In the genomic region with DNA sequence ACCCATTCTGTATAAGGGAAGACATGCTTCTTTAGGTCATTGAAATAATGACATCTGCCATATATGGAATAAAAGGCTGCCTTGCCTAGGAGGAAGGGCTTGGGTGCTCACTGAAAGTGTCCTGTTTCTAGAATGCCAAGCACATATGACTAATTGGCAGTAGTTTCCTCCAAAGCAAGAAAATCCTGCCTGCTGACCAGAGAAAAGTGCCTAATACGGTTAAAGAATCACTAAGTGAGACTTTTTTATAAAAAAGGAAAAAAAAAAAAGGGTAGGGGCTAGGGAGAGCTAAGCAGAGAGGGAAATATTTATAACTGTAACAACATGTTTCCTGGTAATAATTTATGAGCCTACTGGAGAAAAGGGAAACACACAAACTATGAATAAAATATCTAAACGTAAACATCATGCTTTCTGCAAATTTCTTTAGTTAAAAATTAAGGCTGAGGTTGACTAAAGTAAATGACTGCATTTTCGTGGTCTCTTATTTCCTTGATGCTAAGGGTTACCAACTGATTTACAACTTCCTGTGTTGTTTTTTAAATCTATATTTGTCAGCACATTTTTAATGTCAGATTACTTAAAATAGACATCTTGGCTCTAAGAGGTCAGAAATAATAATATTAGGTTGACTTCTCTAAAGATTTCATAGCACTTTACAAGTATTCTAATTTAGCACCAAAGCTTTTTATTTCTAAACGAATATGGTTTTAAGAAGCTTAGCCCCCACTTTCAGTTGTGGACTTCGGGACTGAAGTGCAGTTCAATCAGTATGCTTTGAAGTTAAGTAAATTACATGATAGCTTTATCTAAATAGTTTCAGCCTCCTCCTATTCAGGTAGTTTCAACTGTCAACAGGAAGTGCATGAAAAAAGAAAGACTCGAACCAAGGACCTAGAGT, we compare ENCODE assay signal across 8 cellular contexts.
DNase-seq lines count a peak whose midpoint lies in the region; ATAC-seq, FAIRE-seq and TF ChIP-seq lines count a peak whose summit lies in the region.

No MANE protein-coding gene starts in this region.

- no peaks in the 10 kb centered on the region for H3K9me3 Mint-ChIP-seq in natural killer cell treated with Interleukin-12 subunit alpha and Interleukin-12 subunit beta and Interleukin-15 and Interleukin-18, amount 100 ng/mL, for 72 hours
- H3K9me3 Mint-ChIP-seq in neural progenitor cell = no peaks in the 10 kb centered on the region

- no peak for FAIRE-seq in D721Med (lab: Jason Lieb, UNC)

- peak overlapping the region; percentile 83; the same call in 1 of the 2 replicates for H4K91ac ChIP-seq in IMR-90 (ENCODE audit: insufficient read depth, low read depth, low read length)

- peak overlapping the region; percentile 80 for H2BK5ac ChIP-seq in IMR-90 (ENCODE audit: low read depth, low read length, poor library complexity, severe bottlenecking)

- H2AFZ ChIP-seq in IMR-90 (replicated peaks; ENCODE audit: low read length, poor library complexity) = no peak overlapping the region
- no peak overlapping the region for H2AFZ ChIP-seq in neural progenitor cell (replicated peaks)

- H3K27ac ChIP-seq in BLaER1 = peak overlapping the region; percentile 59; the same call in 1 of the 2 replicates
- H3K27ac ChIP-seq in IMR-90 (ENCODE audit: insufficient read depth, low read length) = peak overlapping the region; percentile 82
- peak overlapping the region; percentile 6 for H3K27ac ChIP-seq in brain microvascular endothelial cell
- no peak overlapping the region for H3K27ac ChIP-seq in neural progenitor cell

- BruUV-seq in IMR-90 (replicated peaks; lab: Mats Ljungman, UMichigan) = no TSS peak

- POLR2A ChIA-PET in IMR-90 (lab: Charles Lee; ENCODE audit: unreplicated experiment) = interaction anchor here (0.6 to 0.9 kb wide), 2 partner anchors 151 to 194 kb away, joined by 3 to 8 read pairs; no protein-coding TSS in a partner anchor

- H3K79me2 ChIP-seq in neural progenitor cell (ENCODE audit: low read depth) = no peaks in the 10 kb centered on the region

- H3K18ac ChIP-seq in IMR-90 (ENCODE audit: low read depth, low read length) = peak overlapping the region; percentile 82

- peak overlapping the region; percentile 35 for H4K5ac ChIP-seq in IMR-90 (ENCODE audit: low read depth, low read length)

- H3K56ac ChIP-seq in IMR-90 (ENCODE audit: extremely low read depth, insufficient read depth, low read length) = peak overlapping the region; percentile 21

- no peak overlapping the region for H2AK9ac ChIP-seq in IMR-90 (replicated peaks; ENCODE audit: low read depth, low read length, poor library complexity)

- H3K4ac ChIP-seq in IMR-90 (ENCODE audit: low read depth, low read length) = peak overlapping the region; percentile 73

- in situ Hi-C loops in IMR-90 (cut with MboI; ENCODE audit: low sequenced_read_pairs) (no loop called here), brain microvascular endothelial cell (cut with HindIII; ENCODE audit: low pct_ligation_motif_present, low sequenced_read_pairs) (no loop called here)

- TF ChIP-seq RAD21 in IMR-90 (IDR thresholded peaks at IDR 0.05; ENCODE audit: low read length) = no peak

- no peaks in the 10 kb centered on the region for H4K20me1 ChIP-seq in BLaER1
- H4K20me1 ChIP-seq in IMR-90 (ENCODE audit: insufficient read depth, low read length) = no peaks in the 10 kb centered on the region
- no peaks in the 10 kb centered on the region for H4K20me1 ChIP-seq in neural progenitor cell (ENCODE audit: low read depth)

- no CpG with 5 or more reads among the region's 6 CpGs for WGBS in IMR-90 (ENCODE audit: extremely low coverage in 2 of 2, insufficient read length in 1 of 2), 2 experiments

- DNase-seq in IMR-90 (peak; percentile 51), brain microvascular endothelial cell (peak; percentile 29), D721Med (ENCODE audit: insufficient read length, low spot score) (no peak), neural progenitor cell (ENCODE audit: low spot score) (no peak)
- DNase-seq in natural killer cell treated with Interleukin-12 subunit alpha and Interleukin-12 subunit beta and Interleukin-15 and Interleukin-18, amount 100 ng/mL, for 72 hours (ENCODE audit: low spot score) = no peak
- DNase-seq in stimulated activated CD4-positive, alpha-beta T cell treated with anti-CD3 and anti-CD28 coated beads, Interleukin-4, amount 100 ng/mL, for 4 hours = no peak

- peak overlapping the region; percentile 84 for H2BK20ac ChIP-seq in IMR-90 (ENCODE audit: low read depth, low read length)

- H3K4me3 ChIP-seq in BLaER1 (no peak overlapping the region), IMR-90 (ENCODE audit: insufficient read depth, low read depth, low read length) (no peak overlapping the region), brain microvascular endothelial cell (ENCODE audit: low read depth, low read length) (no peak overlapping the region), neural progenitor cell (no peak overlapping the region)

- H3K4me1 ChIP-seq in BLaER1 (peaks cover 21% of the 10 kb centered on the region), IMR-90 (ENCODE audit: control insufficient read depth, insufficient read depth, low read length) (peaks cover 12% of the 10 kb centered on the region), neural progenitor cell (no peaks in the 10 kb centered on the region)

- peak overlapping the region; percentile 83 to 86 for H3K27ac Mint-ChIP-seq in natural killer cell treated with Interleukin-12 subunit alpha and Interleukin-12 subunit beta and Interleukin-15 and Interleukin-18, amount 100 ng/mL, for 72 hours
- H3K27ac Mint-ChIP-seq in neural progenitor cell = no peak overlapping the region

- H2AK5ac ChIP-seq in IMR-90 (ENCODE audit: low read depth, low read length) = peak overlapping the region; percentile 47; the same call in 1 of the 2 replicates

- peak overlapping the region; percentile 74 to 76; a peak in 3 of 4 replicates for H4K8ac ChIP-seq in IMR-90 (ENCODE audit: low read depth in 2 of 2, low read length in 2 of 2)

- H3K4me1 Mint-ChIP-seq in natural killer cell treated with Interleukin-12 subunit alpha and Interleukin-12 subunit beta and Interleukin-15 and Interleukin-18, amount 100 ng/mL, for 72 hours (ENCODE audit: low read depth in 2 of 2) = peaks cover 16 to 22% of the 10 kb centered on the region in 2 donors
- no peaks in the 10 kb centered on the region for H3K4me1 Mint-ChIP-seq in neural progenitor cell

- H3K36me3 Mint-ChIP-seq in natural killer cell treated with Interleukin-12 subunit alpha and Interleukin-12 subunit beta and Interleukin-15 and Interleukin-18, amount 100 ng/mL, for 72 hours = no peaks in the 10 kb centered on the region
- no peaks in the 10 kb centered on the region for H3K36me3 Mint-ChIP-seq in neural progenitor cell

- peaks cover 6% of the 10 kb centered on the region for H3K9me1 ChIP-seq in IMR-90 (ENCODE audit: insufficient read depth, low read length)

- TF ChIP-seq POLR2A in IMR-90 (IDR thresholded peaks at IDR 0.05; ENCODE audit: low read depth, low read length) = no peak

- peak overlapping the region; percentile 62 for H3K4me3 Mint-ChIP-seq in natural killer cell treated with Interleukin-12 subunit alpha and Interleukin-12 subunit beta and Interleukin-15 and Interleukin-18, amount 100 ng/mL, for 72 hours
- H3K4me3 Mint-ChIP-seq in neural progenitor cell = no peak overlapping the region

- intact Hi-C loops in IMR-90 (cut with micrococcal nuclease) = loop anchor here (10.0 kb wide), 1 partner anchor 302 kb away; no protein-coding TSS in a partner anchor

- H3K36me3 ChIP-seq in BLaER1 (no peaks in the 10 kb centered on the region), IMR-90 (ENCODE audit: control insufficient read depth, insufficient read depth, low read length) (no peaks in the 10 kb centered on the region), brain microvascular endothelial cell (replicated peaks) (no peaks in the 10 kb centered on the region), neural progenitor cell (no peaks in the 10 kb centered on the region)

- H3K9ac ChIP-seq in BLaER1 (no peak overlapping the region), IMR-90 (ENCODE audit: low read depth, low read length) (no peak overlapping the region), neural progenitor cell (no peak overlapping the region)

- H3K9me3 ChIP-seq in BLaER1 (no peaks in the 10 kb centered on the region), IMR-90 (ENCODE audit: control insufficient read depth, insufficient read depth, low read length) (no peaks in the 10 kb centered on the region), neural progenitor cell (ENCODE audit: low read depth) (no peaks in the 10 kb centered on the region)

- peak overlapping the region; percentile 67; the same call in 1 of the 2 replicates for H3K14ac ChIP-seq in IMR-90 (replicated peaks; ENCODE audit: low read depth, low read length)

- peak overlapping the region; percentile 85 for H2BK120ac ChIP-seq in IMR-90 (ENCODE audit: low read depth, low read length)

- ATAC-seq in GM19452 (IDR thresholded peaks at IDR 0.05; ENCODE audit: unreplicated experiment) (peak; percentile 62), IMR-90 (ENCODE audit: low read depth) (peak; percentile 70)
- ATAC-seq in natural killer cell treated with Interleukin-12 subunit alpha and Interleukin-12 subunit beta and Interleukin-15 and Interleukin-18, amount 100 ng/mL, for 72 hours = peak in 1 of 2 donors; percentile 37

- peak overlapping the region; percentile 77; the same call in 1 of the 2 replicates for H3K23ac ChIP-seq in IMR-90 (ENCODE audit: low read depth, low read length)

- H3K4me2 ChIP-seq in BLaER1 (peak overlapping the region; percentile 63), IMR-90 (ENCODE audit: low read depth, low read length) (peak overlapping the region; percentile 44), neural progenitor cell (no peak overlapping the region)

- H3K27me3 Mint-ChIP-seq in natural killer cell treated with Interleukin-12 subunit alpha and Interleukin-12 subunit beta and Interleukin-15 and Interleukin-18, amount 100 ng/mL, for 72 hours = no peaks in the 10 kb centered on the region
- peaks cover 2% of the 10 kb centered on the region for H3K27me3 Mint-ChIP-seq in neural progenitor cell (ENCODE audit: insufficient read depth, low read depth)

- no peaks in the 10 kb centered on the region for H3F3A ChIP-seq in neural progenitor cell (ENCODE audit: low read depth)

- CTCF ChIA-PET in IMR-90 (lab: Yijun Ruan, JAX) = interaction anchor here (0.5 to 3.2 kb wide), 4 partner anchors 82 to 193 kb away, joined by 3 to 14 read pairs (median 4); no protein-coding TSS in a partner anchor

- dilution Hi-C loops in IMR-90 (cut with HindIII; ENCODE audit: low sequenced_read_pairs, unreplicated experiment) = no loop called here

- no peak for TF ChIP-seq CTCF in IMR-90 (conservative IDR thresholded peaks at IDR 0.05; ENCODE audit: low read depth, low read length)
- TF ChIP-seq CTCF in brain microvascular endothelial cell (IDR thresholded peaks at IDR 0.05; ENCODE audit: low read depth, low read length, missing control alignments) = no peak
- no peak for TF ChIP-seq CTCF in D721Med (IDR thresholded peaks at IDR 0.05; ENCODE audit: insufficient read depth, missing control alignments)
- no peak for TF ChIP-seq CTCF in neural progenitor cell (IDR thresholded peaks at IDR 0.05)

- peak overlapping the region; percentile 92; the same call in 2 of the 3 replicates for H2BK15ac ChIP-seq in IMR-90 (ENCODE audit: low read depth, low read length)

- peaks cover 0 to 7% of the 10 kb centered on the region in 2 experiments; a peak in 1 of 4 replicates for H3K79me1 ChIP-seq in IMR-90 (ENCODE audit: low read depth in 1 of 2, low read length in 2 of 2)

- H3K27me3 ChIP-seq in BLaER1 (no peaks in the 10 kb centered on the region), IMR-90 (ENCODE audit: control insufficient read depth, insufficient read depth, low read length) (no peaks in the 10 kb centered on the region), brain microvascular endothelial cell (replicated peaks) (no peaks in the 10 kb centered on the region), neural progenitor cell (no peaks in the 10 kb centered on the region)

Comparison
In these comparisons a context has a peak if more than half of its experiments do, and no peak if none do; other contexts are left out.
1. DNase-seq: peak in IMR-90 (single experiment) and brain microvascular endothelial cell (single experiment); none in natural killer cell treated with Interleukin-12 subunit alpha and Interleukin-12 subunit beta and Interleukin-15 and Interleukin-18, amount 100 ng/mL, for 72 hours (single experiment), D721Med (single experiment), stimulated activated CD4-positive, alpha-beta T cell treated with anti-CD3 and anti-CD28 coated beads, Interleukin-4, amount 100 ng/mL, for 4 hours (0 of 2) and neural progenitor cell (single experiment).